Comparison of ENCODE assay signal across 9 cellular contexts in the genomic region with DNA sequence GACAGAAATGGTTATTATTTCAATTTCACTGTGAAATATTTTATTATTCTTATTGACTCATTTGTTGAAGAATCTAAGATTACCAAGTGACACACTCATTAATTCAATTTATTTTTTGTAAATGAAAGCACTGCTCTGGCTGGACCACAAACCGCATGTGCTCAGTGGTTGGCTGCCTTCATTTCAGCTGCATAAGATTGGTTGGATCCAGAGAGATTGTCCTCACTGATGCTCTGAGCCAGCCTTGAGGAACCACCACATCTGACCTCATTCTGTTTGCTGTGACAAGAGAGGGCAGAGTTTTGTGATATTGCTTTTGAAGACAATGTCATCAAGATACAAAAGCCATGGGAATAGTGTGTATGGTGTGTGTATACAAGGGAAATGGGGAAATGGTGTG.
"Had no signal": no experiment of that assay in that cellular context is flagged by ENCODE, and none has a peak within 500 bp of the region (broad histone marks: within the 10 kb centered on the region; RNA-seq: fewer than 3 reads in every experiment).

No MANE protein-coding gene starts in this region.

- H3K27ac ChIP-seq: GM23248 had no signal

- ATAC-seq: GM23338, HCT116 had no signal

- H3K9me3 ChIP-seq: HAP-1 had no signal

- H3K36me3 ChIP-seq: HAP-1 had no signal

- H2AFZ ChIP-seq: GM23248, GM23338 had no signal

- H3K4me3 ChIP-seq: GM23248, GM23338, HAP-1 had no signal

- H3K9ac ChIP-seq: GM23248 had no signal

- DNase-seq: GM23248, GOT3, H7, H9, HCEC 1CT, HFFc6 had no signal

- H3K4me2 ChIP-seq: GM23338 had no signal

- H3K4me1 ChIP-seq: HAP-1 had no signal
